Comparison of ENCODE assay signal across 1 cellular context in genomic region chr2:191030521-191031154, GRCh38.
TF ChIP-seq lines count a peak whose summit lies in the region.

No MANE protein-coding gene starts in this region.

TF ChIP-seq in K562, 482 proteins besides CTCF, POLR2A, EP300 and RAD21 (continued from another document):
- TF ChIP-seq ZBTB1 (CRISPR knock-in tag; IDR thresholded peaks at IDR 0.05; ENCODE audit: borderline replicate concordance, low read depth) = no peak
- TF ChIP-seq ZNF263 (CRISPR knock-in tag; IDR thresholded peaks at IDR 0.05; ENCODE audit: borderline replicate concordance) = no peak
- TF ChIP-seq NFIC (IDR thresholded peaks at IDR 0.05) = no peak
- TF ChIP-seq FOXK2 (conservative IDR thresholded peaks at IDR 0.05 in 1 of 2, IDR thresholded peaks at IDR 0.05 in 1 of 2; ENCODE audit: low read depth in 2 of 2) = peak in 1 of 2 experiments; percentile 37; a peak in 1 of 4 replicates
